In the genomic region with DNA sequence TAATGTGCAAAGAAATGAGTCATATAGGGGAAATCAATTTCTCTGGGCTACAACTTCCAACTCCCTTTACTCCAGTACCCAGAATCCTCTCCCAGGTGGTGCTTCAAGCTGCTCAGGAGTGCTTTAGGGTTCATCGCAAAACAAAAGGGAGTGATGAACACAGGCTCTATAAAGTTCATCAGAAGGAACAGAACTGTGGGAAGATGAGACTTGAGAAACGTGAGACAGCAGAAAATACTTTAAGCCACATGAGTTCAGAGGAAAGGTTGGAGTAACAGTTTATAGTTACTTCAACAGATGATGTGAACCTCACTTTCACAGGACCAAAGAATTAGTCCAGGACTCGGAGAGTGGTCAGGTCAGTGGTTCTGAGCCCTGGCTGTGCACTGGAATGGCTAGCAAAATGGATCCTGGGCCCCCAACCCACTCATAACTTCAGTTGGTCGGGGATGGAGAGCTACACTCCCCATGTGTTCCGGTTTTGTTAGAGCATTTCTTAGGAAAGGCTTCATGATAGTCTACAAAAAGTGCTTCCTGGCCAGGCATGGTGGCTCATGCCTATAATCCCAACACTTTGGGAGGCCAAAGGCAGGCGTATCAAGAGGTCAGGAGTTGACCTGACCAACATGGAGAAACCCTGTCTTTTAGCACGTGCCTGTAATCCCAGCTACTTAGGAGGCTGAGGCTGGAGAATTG, we compare ENCODE assay signal across 12 cellular contexts. TPM values are rescaled to one million over a fixed set of nuclear protein-coding genes. Genes with fewer than 3 reads are reported as not detected.
DNase-seq lines count a peak whose midpoint lies in the region; ATAC-seq and TF ChIP-seq lines count a peak whose summit lies in the region.
"Had no signal": no experiment of that assay in that cellular context is flagged by ENCODE, and none has a peak within 500 bp of the region (broad histone marks: within the 10 kb centered on the region; RNA-seq: fewer than 3 reads in every experiment).

No MANE protein-coding gene starts in this region.

- peaks cover 36% of the 10 kb centered on the region for H3K79me2 ChIP-seq in KMS-11 (ENCODE audit: insufficient read depth, low read depth)

- peak overlapping the region; percentile 98 for H3K27ac Mint-ChIP-seq in activated CD4-positive, alpha-beta T cell treated with anti-CD3 and anti-CD28 coated beads, Interleukin-2, amount 10 ng/mL, durations not matched to agents 24 days and 14 days
- H3K27ac Mint-ChIP-seq in activated T-helper 2 cell treated with anti-CD3 and anti-CD28 coated beads, Interferon-gamma antibody, Interleukin-2, Interleukin-4, amounts not matched to agents 10 μg/mL and 5 μg/mL and 100 μg/mL, durations not matched to agents 14 hours and 24 hours and 36 hours = peak overlapping the region; percentile 97
- H3K27ac Mint-ChIP-seq in osteocyte (ENCODE audit: unreplicated experiment) = peak overlapping the region; percentile 47

- no peak for TF ChIP-seq CTCF in KMS-11 (conservative IDR thresholded peaks at IDR 0.05; ENCODE audit: low read depth, low read length)
- TF ChIP-seq CTCF in osteocyte (IDR thresholded peaks at IDR 0.05) = no peak

- intact Hi-C loops in activated CD4-positive, alpha-beta T cell treated with anti-CD3 and anti-CD28 coated beads, Interleukin-2, amount 10 ng/mL, durations not matched to agents 24 days and 14 days (cut with micrococcal nuclease) = no loop called here
- intact Hi-C loops in activated T-helper 2 cell treated with anti-CD3 and anti-CD28 coated beads, Interferon-gamma antibody, Interleukin-2, Interleukin-4, amounts not matched to agents 10 μg/mL and 5 μg/mL and 100 μg/mL, durations not matched to agents 14 hours and 24 hours and 36 hours (cut with micrococcal nuclease) = no loop called here

- peaks cover 13% of the 10 kb centered on the region for H3K4me1 ChIP-seq in KMS-11 (ENCODE audit: low read depth, poor library complexity, severe bottlenecking)

- DNase-seq in activated CD4-positive, alpha-beta T cell treated with anti-CD3 and anti-CD28 coated beads, Interleukin-2, amount 10 ng/mL, durations not matched to agents 24 days and 14 days = no peak
- no peak for DNase-seq in activated CD4-positive, alpha-beta T cell treated with anti-CD3 and anti-CD28 coated beads for 48 hours
- DNase-seq in activated T-helper 2 cell treated with anti-CD3 and anti-CD28 coated beads, Interferon-gamma antibody, Interleukin-2, Interleukin-4, amounts not matched to agents 10 μg/mL and 5 μg/mL and 100 μg/mL, durations not matched to agents 14 hours and 24 hours and 36 hours (ENCODE audit: low spot score) = no peak
- DNase-seq in osteocyte (ENCODE audit: extremely low spot score, unreplicated experiment) (no peak), NCI-H2196 (lab: John Stamatoyannopoulos, UW; ENCODE audit: unreplicated experiment) (no peak)
- no peak for DNase-seq in activated CD4-positive, alpha-beta T cell treated with anti-CD3 and anti-CD28 coated beads for 1 hour
- DNase-seq: effector memory CD8-positive, alpha-beta T cell; KG1; NCI-H524 treated with DMSO at 0.1 percent for 48 hours had no signal

- H4K20me1 ChIP-seq in KMS-11 (ENCODE audit: insufficient read depth) = peaks cover 9% of the 10 kb centered on the region; the same call in 1 of the 2 replicates

- peaks cover 90% of the 10 kb centered on the region for H3K36me3 Mint-ChIP-seq in activated CD4-positive, alpha-beta T cell treated with anti-CD3 and anti-CD28 coated beads, Interleukin-2, amount 10 ng/mL, durations not matched to agents 24 days and 14 days (ENCODE audit: low read depth)
- H3K36me3 Mint-ChIP-seq in activated T-helper 2 cell treated with anti-CD3 and anti-CD28 coated beads, Interferon-gamma antibody, Interleukin-2, Interleukin-4, amounts not matched to agents 10 μg/mL and 5 μg/mL and 100 μg/mL, durations not matched to agents 14 hours and 24 hours and 36 hours (ENCODE audit: low read depth) = peaks cover 93% of the 10 kb centered on the region
- H3K36me3 Mint-ChIP-seq in osteocyte (ENCODE audit: unreplicated experiment) = peaks cover 58% of the 10 kb centered on the region

- peaks cover 12% of the 10 kb centered on the region for H3K9me3 Mint-ChIP-seq in activated CD4-positive, alpha-beta T cell treated with anti-CD3 and anti-CD28 coated beads, Interleukin-2, amount 10 ng/mL, durations not matched to agents 24 days and 14 days
- peaks cover 17% of the 10 kb centered on the region for H3K9me3 Mint-ChIP-seq in activated T-helper 2 cell treated with anti-CD3 and anti-CD28 coated beads, Interferon-gamma antibody, Interleukin-2, Interleukin-4, amounts not matched to agents 10 μg/mL and 5 μg/mL and 100 μg/mL, durations not matched to agents 14 hours and 24 hours and 36 hours
- H3K9me3 Mint-ChIP-seq in osteocyte (ENCODE audit: unreplicated experiment) = no peaks in the 10 kb centered on the region
- H3K9me3 Mint-ChIP-seq: effector memory CD8-positive, alpha-beta T cell had no signal

- H3K4me3 Mint-ChIP-seq in activated CD4-positive, alpha-beta T cell treated with anti-CD3 and anti-CD28 coated beads, Interleukin-2, amount 10 ng/mL, durations not matched to agents 24 days and 14 days = no peak overlapping the region
- H3K4me3 Mint-ChIP-seq in activated T-helper 2 cell treated with anti-CD3 and anti-CD28 coated beads, Interferon-gamma antibody, Interleukin-2, Interleukin-4, amounts not matched to agents 10 μg/mL and 5 μg/mL and 100 μg/mL, durations not matched to agents 14 hours and 24 hours and 36 hours (ENCODE audit: low read depth) = no peak overlapping the region
- no peak overlapping the region for H3K4me3 Mint-ChIP-seq in osteocyte (ENCODE audit: unreplicated experiment)
- H3K4me3 Mint-ChIP-seq: effector memory CD8-positive, alpha-beta T cell had no signal

- no peak overlapping the region for H2AFZ ChIP-seq in KMS-11 (ENCODE audit: low read depth)

- H3K4me2 ChIP-seq in KMS-11 = no peak overlapping the region

- H3K27me3 Mint-ChIP-seq in activated CD4-positive, alpha-beta T cell treated with anti-CD3 and anti-CD28 coated beads, Interleukin-2, amount 10 ng/mL, durations not matched to agents 24 days and 14 days = no peaks in the 10 kb centered on the region
- no peaks in the 10 kb centered on the region for H3K27me3 Mint-ChIP-seq in activated T-helper 2 cell treated with anti-CD3 and anti-CD28 coated beads, Interferon-gamma antibody, Interleukin-2, Interleukin-4, amounts not matched to agents 10 μg/mL and 5 μg/mL and 100 μg/mL, durations not matched to agents 14 hours and 24 hours and 36 hours (ENCODE audit: low read depth)
- H3K27me3 Mint-ChIP-seq in osteocyte (ENCODE audit: unreplicated experiment) = no peaks in the 10 kb centered on the region
- H3K27me3 Mint-ChIP-seq: effector memory CD8-positive, alpha-beta T cell had no signal

- peaks cover 37% of the 10 kb centered on the region; the same call in 1 of the 2 replicates for H3K36me3 ChIP-seq in KMS-11 (ENCODE audit: insufficient read depth)

- H3K9ac ChIP-seq in KMS-11 = no peak overlapping the region

- H3K4me1 Mint-ChIP-seq in activated CD4-positive, alpha-beta T cell treated with anti-CD3 and anti-CD28 coated beads, Interleukin-2, amount 10 ng/mL, durations not matched to agents 24 days and 14 days = peaks cover 39% of the 10 kb centered on the region
- H3K4me1 Mint-ChIP-seq in activated T-helper 2 cell treated with anti-CD3 and anti-CD28 coated beads, Interferon-gamma antibody, Interleukin-2, Interleukin-4, amounts not matched to agents 10 μg/mL and 5 μg/mL and 100 μg/mL, durations not matched to agents 14 hours and 24 hours and 36 hours (ENCODE audit: low read depth) = peaks cover 27% of the 10 kb centered on the region
- H3K4me1 Mint-ChIP-seq in osteocyte (ENCODE audit: unreplicated experiment) = peaks cover 34% of the 10 kb centered on the region

- no peaks in the 10 kb centered on the region for H3K27me3 ChIP-seq in KMS-11 (ENCODE audit: insufficient read depth, low read depth)

- H3K4me3 ChIP-seq in KMS-11 (IDR thresholded peaks at IDR 0.05; ENCODE audit: insufficient read depth, low read depth, low read length) = no peak overlapping the region
- H3K4me3 ChIP-seq: skin epidermis had no signal

- no peak for ATAC-seq in GM21528 (IDR thresholded peaks at IDR 0.05; ENCODE audit: low FRiP score, unreplicated experiment)
- ATAC-seq: effector memory CD8-positive, alpha-beta T cell had no signal

- peak overlapping the region; percentile 29; the same call in 1 of the 2 replicates for H3K27ac ChIP-seq in KMS-11
- H3K27ac ChIP-seq: skin epidermis had no signal

RNA-seq across cellular contexts. Expression of gene RPL12, which starts 4.3 kb away (rescaled TPM):
- 1,245 and 1,252 TPM in 2 replicates for total RNA-seq in activated CD4-positive, alpha-beta T cell treated with anti-CD3 and anti-CD28 coated beads, Interleukin-2, amount 10 ng/mL, durations not matched to agents 24 days and 14 days
- 1,311 and 1,325 TPM in 2 replicates for total RNA-seq in activated T-helper 2 cell treated with anti-CD3 and anti-CD28 coated beads, Interferon-gamma antibody, Interleukin-2, Interleukin-4, amounts not matched to agents 10 μg/mL and 5 μg/mL and 100 μg/mL, durations not matched to agents 14 hours and 24 hours and 36 hours
- total RNA-seq in osteocyte = 1,078 and 1,108 TPM in 2 replicates

RNA-seq across cellular contexts. Expression of gene LRSAM1, which starts 4.4 kb away (rescaled TPM):
- 24.6 and 26.4 TPM in 2 replicates for total RNA-seq in activated CD4-positive, alpha-beta T cell treated with anti-CD3 and anti-CD28 coated beads, Interleukin-2, amount 10 ng/mL, durations not matched to agents 24 days and 14 days
- 26.4 and 26.6 TPM in 2 replicates for total RNA-seq in activated T-helper 2 cell treated with anti-CD3 and anti-CD28 coated beads, Interferon-gamma antibody, Interleukin-2, Interleukin-4, amounts not matched to agents 10 μg/mL and 5 μg/mL and 100 μg/mL, durations not matched to agents 14 hours and 24 hours and 36 hours
- total RNA-seq in osteocyte = 23.5 and 26.0 TPM in 2 replicates

RNA-seq across cellular contexts. Expression of gene ZNF79, which starts 22.7 kb away (rescaled TPM):
- 17.2 and 17.3 TPM in 2 replicates for total RNA-seq in activated CD4-positive, alpha-beta T cell treated with anti-CD3 and anti-CD28 coated beads, Interleukin-2, amount 10 ng/mL, durations not matched to agents 24 days and 14 days
- total RNA-seq in activated T-helper 2 cell treated with anti-CD3 and anti-CD28 coated beads, Interferon-gamma antibody, Interleukin-2, Interleukin-4, amounts not matched to agents 10 μg/mL and 5 μg/mL and 100 μg/mL, durations not matched to agents 14 hours and 24 hours and 36 hours = 11.9 and 14.4 TPM in 2 replicates
- total RNA-seq in osteocyte = 9.0 and 11.5 TPM in 2 replicates

RNA-seq across cellular contexts. Expression of gene SLC2A8, which starts 49.9 kb away (rescaled TPM):
- 3.9 and 5.8 TPM in 2 replicates for total RNA-seq in activated CD4-positive, alpha-beta T cell treated with anti-CD3 and anti-CD28 coated beads, Interleukin-2, amount 10 ng/mL, durations not matched to agents 24 days and 14 days
- total RNA-seq in activated T-helper 2 cell treated with anti-CD3 and anti-CD28 coated beads, Interferon-gamma antibody, Interleukin-2, Interleukin-4, amounts not matched to agents 10 μg/mL and 5 μg/mL and 100 μg/mL, durations not matched to agents 14 hours and 24 hours and 36 hours = 9.8 and 10.7 TPM in 2 replicates
- total RNA-seq in osteocyte = 18.2 and 18.7 TPM in 2 replicates

Comparison
In these comparisons a context has a peak if more than half of its experiments do, and no peak if none do; other contexts are left out.
1. H3K27ac Mint-ChIP-seq: peak in every context shown above with its lines; median percentile 98 in activated CD4-positive, alpha-beta T cell treated with anti-CD3 and anti-CD28 coated beads, Interleukin-2, amount 10 ng/mL, durations not matched to agents 24 days and 14 days; 97 in activated T-helper 2 cell treated with anti-CD3 and anti-CD28 coated beads, Interferon-gamma antibody, Interleukin-2, Interleukin-4, amounts not matched to agents 10 μg/mL and 5 μg/mL and 100 μg/mL, durations not matched to agents 14 hours and 24 hours and 36 hours; 47 in osteocyte.